In genomic region chr4:8173641-8174242, GRCh38 we compare ENCODE assay signal across 2 cellular contexts.
TF ChIP-seq lines count a peak whose summit lies in the region.

No MANE protein-coding gene starts in this region.

TF ChIP-seq in H1, 55 proteins besides CTCF, POLR2A, EP300 and RAD21:
- TF ChIP-seq SAP30 (IDR thresholded peaks at IDR 0.05; ENCODE audit: insufficient read depth, insufficient replicate concordance, low read length): no peak
- TF ChIP-seq SUZ12 (IDR thresholded peaks at IDR 0.05; ENCODE audit: low read length): no peak
- TF ChIP-seq JUN (IDR thresholded peaks at IDR 0.05; ENCODE audit: low read depth, low read length): no peak
TF ChIP-seq in H1: peak in this region for 0.

TF ChIP-seq in GM23338, 12 proteins besides CTCF, POLR2A, EP300 and RAD21:
- no peak for TF ChIP-seq ZNF462 (CRISPR knock-in tag; IDR thresholded peaks at IDR 0.05)
- no peak for TF ChIP-seq POLR2AphosphoS5 (IDR thresholded peaks at IDR 0.05; ENCODE audit: low read depth)
- no peak for TF ChIP-seq STAT1 (IDR thresholded peaks at IDR 0.05; ENCODE audit: unreplicated experiment)
- no peak for TF ChIP-seq ETS1 (IDR thresholded peaks at IDR 0.05)
- no peak for TF ChIP-seq ZNF114 (CRISPR knock-in tag; IDR thresholded peaks at IDR 0.05)
- TF ChIP-seq REST (IDR thresholded peaks at IDR 0.05; ENCODE audit: unreplicated experiment): no peak
- no peak for TF ChIP-seq NANOG (IDR thresholded peaks at IDR 0.05; ENCODE audit: borderline replicate concordance)
- TF ChIP-seq CREB1 (CRISPR knock-in tag; IDR thresholded peaks at IDR 0.05; ENCODE audit: low read depth): no peak
- no peak for TF ChIP-seq ZNF331 (CRISPR knock-in tag; IDR thresholded peaks at IDR 0.05; ENCODE audit: low read depth)
- no peak for TF ChIP-seq JUNB (IDR thresholded peaks at IDR 0.05; ENCODE audit: unreplicated experiment)
- TF ChIP-seq EZH2phosphoT487 (IDR thresholded peaks at IDR 0.05; ENCODE audit: unreplicated experiment): no peak
- no peak for TF ChIP-seq EZH2 (IDR thresholded peaks at IDR 0.05; ENCODE audit: low read depth, unreplicated experiment)
TF ChIP-seq in GM23338: peak in this region for 0.
